ENCODE assay signal across 1 cellular context in genomic region chr14:24315807-24316596, GRCh38.
A peak's percentile ranks its signal among the peaks of the same experiment; 100 is the strongest.
TF ChIP-seq lines count a peak whose summit lies in the region.

No MANE protein-coding gene starts in this region.

TF ChIP-seq in K562, 482 proteins besides CTCF, POLR2A, EP300 and RAD21 (continued from another document):
- TF ChIP-seq PKNOX1 (IDR thresholded peaks at IDR 0.05) (no peak), THRB (CRISPR knock-in tag; conservative IDR thresholded peaks at IDR 0.05) (no peak), DMBX1 (CRISPR knock-in tag; IDR thresholded peaks at IDR 0.05; ENCODE audit: borderline replicate concordance) (peak; percentile 73), ZBTB1 (CRISPR knock-in tag; IDR thresholded peaks at IDR 0.05; ENCODE audit: borderline replicate concordance, low read depth) (peak; percentile 86), NFE2L1 (tag; IDR thresholded peaks at IDR 0.05; ENCODE audit: borderline replicate concordance, low read depth) (no peak), DLX4 (CRISPR knock-in tag; IDR thresholded peaks at IDR 0.05) (no peak), SUPT5H (IDR thresholded peaks at IDR 0.05) (no peak), ZHX1 (conservative IDR thresholded peaks at IDR 0.05; ENCODE audit: low read length) (no peak), ZNF586 (CRISPR knock-in tag; conservative IDR thresholded peaks at IDR 0.05) (no peak), TBP (optimal IDR thresholded peaks at IDR 0.05; ENCODE audit: low read depth, low read length) (no peak), NONO (IDR thresholded peaks at IDR 0.05; ENCODE audit: low read depth in 2 of 2, low read length in 1 of 2) (no peak), ZSCAN32 (CRISPR knock-in tag; IDR thresholded peaks at IDR 0.05) (no peak), PHF8 (IDR thresholded peaks at IDR 0.05; ENCODE audit: borderline replicate concordance, low read length) (peak; percentile 35; the same call in 1 of the 2 replicates), DIDO1 (tag; IDR thresholded peaks at IDR 0.05; ENCODE audit: low read depth) (no peak), PYGO2 (tag; IDR thresholded peaks at IDR 0.05) (no peak), SPI1 (IDR thresholded peaks at IDR 0.05; ENCODE audit: borderline replicate concordance, low read depth, low read length) (no peak), TCF7L2 (IDR thresholded peaks at IDR 0.05; ENCODE audit: low read depth, low read length) (no peak), PRDM10 (IDR thresholded peaks at IDR 0.05; ENCODE audit: partially characterized antibody) (no peak), HDAC6 (IDR thresholded peaks at IDR 0.05; ENCODE audit: low read depth, low read length) (no peak), SRF (CRISPR knock-in tag; IDR thresholded peaks at IDR 0.05) (no peak), ATF7 (IDR thresholded peaks at IDR 0.05) (0 out of 2 replicates have a peak, but pooled peaks have one; percentile 32), RBM15 (IDR thresholded peaks at IDR 0.05; ENCODE audit: insufficient read depth, low read length) (no peak), NKRF (IDR thresholded peaks at IDR 0.05; ENCODE audit: borderline replicate concordance) (no peak), ZNF263 (CRISPR knock-in tag; IDR thresholded peaks at IDR 0.05; ENCODE audit: borderline replicate concordance) (no peak; the same call in 1 of the 2 replicates), E2F6 (IDR thresholded peaks at IDR 0.05; ENCODE audit: borderline replicate concordance in 1 of 2, extremely low read depth in 1 of 2, insufficient read depth in 1 of 2, insufficient read length in 1 of 2, low read depth in 1 of 2, low read length in 1 of 2, poor library complexity in 1 of 2, severe bottlenecking in 1 of 2) (peak; percentile 91 to 96), GTF2B (IDR thresholded peaks at IDR 0.05; ENCODE audit: extremely low read depth, insufficient read length) (no peak), SIRT6 (IDR thresholded peaks at IDR 0.05; ENCODE audit: low read depth, low read length) (no peak), SNIP1 (IDR thresholded peaks at IDR 0.05; ENCODE audit: low read depth) (no peak), SRSF1 (IDR thresholded peaks at IDR 0.05; ENCODE audit: low read depth, low read length) (no peak), IRF9 (tag; IDR thresholded peaks at IDR 0.05) (no peak), SLC30A9 (CRISPR knock-in tag; IDR thresholded peaks at IDR 0.05) (no peak), SMARCB1 (IDR thresholded peaks at IDR 0.05; ENCODE audit: insufficient read length, low read depth) (no peak), SIN3B (IDR thresholded peaks at IDR 0.05; ENCODE audit: low read depth) (no peak), MBD2 (IDR thresholded peaks at IDR 0.05; ENCODE audit: borderline replicate concordance, low read depth) (peak; percentile 20; the same call in 1 of the 2 replicates), SMAD2 (IDR thresholded peaks at IDR 0.05; ENCODE audit: low read depth, low read length) (no peak), ETV6 (IDR thresholded peaks at IDR 0.05; ENCODE audit: borderline replicate concordance in 1 of 2, low read depth in 2 of 2, low read length in 1 of 2) (no peak), ETV6 (CRISPR knock-in tag; IDR thresholded peaks at IDR 0.05; ENCODE audit: borderline replicate concordance) (0 out of 2 replicates have a peak, but pooled peaks have one; percentile 51), NFIC (IDR thresholded peaks at IDR 0.05) (no peak), NFATC3 (IDR thresholded peaks at IDR 0.05) (no peak), SOX6 (IDR thresholded peaks at IDR 0.05) (no peak), HDAC8 (tag; IDR thresholded peaks at IDR 0.05) (peak; percentile 72; the same call in 1 of the 2 replicates), RNF219 (CRISPR knock-in tag; IDR thresholded peaks at IDR 0.05) (no peak), ZNF584 (CRISPR knock-in tag; IDR thresholded peaks at IDR 0.05; ENCODE audit: low read depth) (peak; percentile 81), SMAD1 (IDR thresholded peaks at IDR 0.05; ENCODE audit: low read depth, low read length, partially characterized antibody) (no peak), ZNF507 (tag; conservative IDR thresholded peaks at IDR 0.05) (no peak), SAFB (IDR thresholded peaks at IDR 0.05; ENCODE audit: borderline replicate concordance, low read depth, low read length) (no peak), CHD2 (IDR thresholded peaks at IDR 0.05; ENCODE audit: low read depth, low read length) (no peak), ZNF3 (CRISPR knock-in tag; IDR thresholded peaks at IDR 0.05) (no peak), GABPB1 (CRISPR knock-in tag; IDR thresholded peaks at IDR 0.05) (peak; percentile 72; the same call in 1 of the 2 replicates)
